Comparison of ENCODE assay signal across 1 cellular context in genomic region chr11:96256213-96256580, GRCh38.
TF ChIP-seq lines count a peak whose summit lies in the region.

No MANE protein-coding gene starts in this region.

TF ChIP-seq in IMR-90, 13 proteins besides CTCF, POLR2A, EP300 and RAD21:
- TF ChIP-seq MAFK (IDR thresholded peaks at IDR 0.05; ENCODE audit: low read depth, low read length), result no peak
- TF ChIP-seq, protein P1, sequence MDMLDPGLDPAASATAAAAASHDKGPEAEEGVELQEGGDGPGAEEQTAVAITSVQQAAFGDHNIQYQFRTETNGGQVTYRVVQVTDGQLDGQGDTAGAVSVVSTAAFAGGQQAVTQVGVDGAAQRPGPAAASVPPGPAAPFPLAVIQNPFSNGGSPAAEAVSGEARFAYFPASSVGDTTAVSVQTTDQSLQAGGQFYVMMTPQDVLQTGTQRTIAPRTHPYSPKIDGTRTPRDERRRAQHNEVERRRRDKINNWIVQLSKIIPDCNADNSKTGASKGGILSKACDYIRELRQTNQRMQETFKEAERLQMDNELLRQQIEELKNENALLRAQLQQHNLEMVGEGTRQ (IDR thresholded peaks at IDR 0.05; ENCODE audit: low read depth, low read length), result no peak
- TF ChIP-seq CEBPB (IDR thresholded peaks at IDR 0.05; ENCODE audit: low read depth, low read length), result no peak
- TF ChIP-seq MAZ (IDR thresholded peaks at IDR 0.05; ENCODE audit: borderline replicate concordance, low read depth, low read length), result no peak
- no peak for TF ChIP-seq MXI1 (IDR thresholded peaks at IDR 0.05; ENCODE audit: borderline replicate concordance, low read depth, low read length)
TF ChIP-seq in IMR-90: peak in this region for 0.
